In genomic region chr7:135281363-135281949, GRCh38 we compare ENCODE assay signal across 8 cellular contexts. TPM values are rescaled to one million over a fixed set of nuclear protein-coding genes. Genes with fewer than 3 reads are reported as not detected.
A peak's percentile ranks its signal among the peaks of the same experiment; 100 is the strongest.
DNase-seq lines count a peak whose midpoint lies in the region; ATAC-seq, FAIRE-seq and TF ChIP-seq lines count a peak whose summit lies in the region.

No MANE protein-coding gene starts in this region.

- H3K4me3 ChIP-seq in HAP-1 (no peak overlapping the region), MM.1S (ENCODE audit: low read length) (no peak overlapping the region), pancreas (no peak overlapping the region), transverse colon (no peak overlapping the region)

- DNase-seq in GM03348 (ENCODE audit: low spot score) (peak; percentile 89), HAP-1 (ENCODE audit: low spot score in 2 of 2) (peak; percentile 81 to 91), MM.1S (peak; percentile 91), SHP77 treated with DMSO at 0.1 percent for 48 hours (lab: John Stamatoyannopoulos, UW) (peak; percentile 58), frontal cortex (ENCODE audit: low spot score in 2 of 2) (peak; percentile 75 to 78), pancreas (peak in 5 of 6 donors; percentile 66 to 82 (median 74)), transverse colon (peak; percentile 82)
- DNase-seq in activated T-helper 9 cell treated with anti-CD3 and anti-CD28 coated beads, Interleukin-2, amount 50 U/mL, for 16 hours (ENCODE audit: low read depth) = peak; percentile 40

- H3K9ac ChIP-seq in MM.1S (ENCODE audit: low read length) = no peak overlapping the region

- H3K9me2 ChIP-seq in MM.1S (replicated peaks; ENCODE audit: insufficient read depth, low read length) = no peaks in the 10 kb centered on the region

- H3K27me3 ChIP-seq in HAP-1 (ENCODE audit: low read depth) (no peaks in the 10 kb centered on the region), MM.1S (replicated peaks; ENCODE audit: insufficient read depth, low read length) (no peaks in the 10 kb centered on the region), pancreas (no peaks in the 10 kb centered on the region), transverse colon (peaks cover 18% of the 10 kb centered on the region)

- H3F3A ChIP-seq in MM.1S (ENCODE audit: insufficient read depth, low read length) = no peaks in the 10 kb centered on the region

- FAIRE-seq in frontal cortex (lab: Jason Lieb, UNC) = peak; percentile 86
- peak; percentile 96 for FAIRE-seq in pancreas (lab: Jason Lieb, UNC)

- peak; percentile 100 for TF ChIP-seq CTCF in MM.1S (IDR thresholded peaks at IDR 0.05; ENCODE audit: low read length)
- TF ChIP-seq CTCF in pancreas (IDR thresholded peaks at IDR 0.05) = peak; percentile 67 to 89 (median 82)
- TF ChIP-seq CTCF in transverse colon (IDR thresholded peaks at IDR 0.05) = peak; percentile 82 to 97 (median 87)

- H3K9me3 ChIP-seq in HAP-1 (no peaks in the 10 kb centered on the region), MM.1S (replicated peaks; ENCODE audit: insufficient read depth, low read length) (no peaks in the 10 kb centered on the region), pancreas (no peaks in the 10 kb centered on the region), transverse colon (no peaks in the 10 kb centered on the region)

- intact Hi-C loops in pancreas (cut with DNase I) (loop anchor here in 2 of 3 donors (5.0 to 10.0 kb wide), 3 partner anchors 51 to 363 kb away; no protein-coding TSS in a partner anchor), transverse colon (cut with DNase I; ENCODE audit: low total_unique reads) (loop anchor here (5.0 kb wide), 1 partner anchor 276 kb away; the partner anchor contains the start of gene NUP205)

- H3K36me3 ChIP-seq in HAP-1 (replicated peaks) (no peaks in the 10 kb centered on the region), MM.1S (replicated peaks; ENCODE audit: insufficient read depth, low read length) (no peaks in the 10 kb centered on the region), pancreas (no peaks in the 10 kb centered on the region), transverse colon (no peaks in the 10 kb centered on the region)

- peak overlapping the region; percentile 5; the same call in 1 of the 2 replicates for H3K4me2 ChIP-seq in MM.1S (ENCODE audit: low read depth, low read length)

- TF ChIP-seq EP300 in transverse colon (IDR thresholded peaks at IDR 0.05; ENCODE audit: low read depth) = no peak

- H2AFZ ChIP-seq in MM.1S (ENCODE audit: low read length) = peak overlapping the region; percentile 41

- WGBS in pancreas, 2 donors = 2 to 5% methylated on average over 7 of the region's 7 CpGs
- WGBS in transverse colon (ENCODE audit: low coverage in 1 of 2), 2 donors = 0 to 6% methylated on average over 7 of the region's 7 CpGs

- no peak overlapping the region for H3K27ac ChIP-seq in MM.1S (ENCODE audit: low read length)
- no peak overlapping the region for H3K27ac ChIP-seq in pancreas
- H3K27ac ChIP-seq in transverse colon = no peak overlapping the region

- H3K79me2 ChIP-seq in MM.1S (ENCODE audit: low read length) = no peaks in the 10 kb centered on the region

- H3K4me1 ChIP-seq in HAP-1 = no peaks in the 10 kb centered on the region
- H3K4me1 ChIP-seq in MM.1S (ENCODE audit: low read length) = no peaks in the 10 kb centered on the region
- H3K4me1 ChIP-seq in pancreas = no peaks in the 10 kb centered on the region
- peaks cover 0 to 9% (median 3%) of the 10 kb centered on the region in 4 donors for H3K4me1 ChIP-seq in transverse colon

- no peaks in the 10 kb centered on the region for H4K20me1 ChIP-seq in MM.1S (ENCODE audit: insufficient read depth, low read length)

- in situ Hi-C loops in HAP-1 (cut with MboI; ENCODE audit: low sequenced_read_pairs) (loop anchor here (25.0 kb wide), 1 partner anchor 281 kb away; the partner anchor contains the start of gene NUP205), transverse colon (cut with MboI; ENCODE audit: low pct_ligation_motif_present in 1 of 4, low pct_unique_long_range_greater_than_20kb in 1 of 4, low sequenced_read_pairs in 3 of 4) (loop anchor here in 2 of 4 donors (10.0 to 25.0 kb wide), 2 partner anchors 281 to 363 kb away; partner anchors contain the start of gene NUP205 (in 2 of the 2))

- TF ChIP-seq POLR2A in transverse colon (IDR thresholded peaks at IDR 0.05) = no peak

- peak; percentile 98 to 100 (median 100) for ATAC-seq in pancreas

RNA-seq across cellular contexts. Expression of gene STRA8, which starts 47.8 kb away (rescaled TPM):
- total RNA-seq in frontal cortex (not detected), pancreas (not detected), transverse colon (not detected)
- under 1 TPM in 1 of 2 donors, not detected in 1; 0.12 TPM for polyA plus RNA-seq in pancreas

Comparison
In these comparisons a context has a peak if more than half of its experiments do, and no peak if none do; other contexts are left out.
1. DNase-seq: peak in every context shown above with its lines; median percentile 91 in MM.1S; 89 in GM03348; 86 in HAP-1; 82 in transverse colon; 76 in frontal cortex; 74 in pancreas; 58 in SHP77 treated with DMSO at 0.1 percent for 48 hours; 40 in activated T-helper 9 cell treated with anti-CD3 and anti-CD28 coated beads, Interleukin-2, amount 50 U/mL, for 16 hours.